In the genomic region with DNA sequence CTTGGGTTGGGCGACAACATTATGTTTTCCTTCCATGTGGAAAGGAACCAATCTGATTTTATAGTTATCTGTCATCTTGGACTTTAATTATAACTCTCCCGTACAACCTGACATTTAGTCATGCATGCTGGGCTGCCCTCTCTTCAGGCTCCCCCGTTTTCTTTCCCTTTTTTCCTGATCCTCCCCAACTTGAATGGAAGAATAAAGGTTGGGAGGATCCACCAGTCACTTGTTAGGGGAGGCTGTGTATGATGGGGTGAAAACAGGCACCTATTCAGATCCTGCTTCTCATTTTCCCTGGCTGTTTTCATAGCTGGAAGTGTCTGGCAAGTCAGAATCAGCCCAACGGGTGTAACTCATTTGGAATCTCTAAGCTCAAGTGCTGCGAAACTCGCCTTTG, we compare ENCODE assay signal across 21 cellular contexts.
"Had no signal": no experiment of that assay in that cellular context is flagged by ENCODE, and none has a peak within 500 bp of the region (broad histone marks: within the 10 kb centered on the region; RNA-seq: fewer than 3 reads in every experiment).

No MANE protein-coding gene starts in this region.

- H3K27me3 ChIP-seq: heart left ventricle, left lung, neutrophil, testis, tibial nerve, upper lobe of right lung, vagina had no signal

- DNase-seq: effector CD4-positive, alpha-beta T cell; heart left ventricle; hippocampal formation; islet precursor cell; left lung; lower lobe of right lung; mesenchymal stem cell; naive B cell; posterior cingulate gyrus; stimulated activated CD4-positive, alpha-beta T cell treated with anti-CD3 and anti-CD28 coated beads, Interleukin-2, amount 100 ng/mL, for 24 hours; stimulated activated CD4-positive, alpha-beta T cell treated with anti-CD3 and anti-CD28 coated beads, Interleukin-4, amount 100 ng/mL, for 4 hours; stimulated activated naive B cell treated with anti-CD40 and anti-IgM and Interleukin-4, amounts not matched to agents 10 μg/mL and 1 μg/mL and 100 μg/mL, for 72 hours; stimulated activated naive CD8-positive, alpha-beta T cell treated with anti-CD3 and anti-CD28 coated beads, Interleukin-15, amount 100 ng/mL, for 72 hours; testis; upper lobe of right lung had no signal

- H3K27ac ChIP-seq: coronary artery, heart left ventricle, left lung, lower lobe of right lung, neutrophil, testis, tibial nerve, upper lobe of right lung, vagina had no signal

- ATAC-seq: esophagus mucosa; heart left ventricle; left lung; lower lobe of right lung; sciatic nerve; stimulated activated naive B cell treated with anti-CD40 and anti-IgM and Interleukin-4, amounts not matched to agents 10 μg/mL and 1 μg/mL and 100 μg/mL, for 72 hours; stimulated activated naive CD8-positive, alpha-beta T cell treated with anti-CD3 and anti-CD28 coated beads, Interleukin-15, amount 100 ng/mL, for 72 hours; upper lobe of right lung had no signal

- H3K9me3 ChIP-seq: heart left ventricle, left lung, lower lobe of right lung, neutrophil, testis, tibial nerve, upper lobe of right lung, vagina had no signal

- H3K36me3 ChIP-seq: heart left ventricle, left lung, lower lobe of right lung, neutrophil, tibial nerve, upper lobe of right lung, vagina had no signal

- H3K4me1 ChIP-seq: heart left ventricle, left lung, lower lobe of right lung, testis, tibial nerve, upper lobe of right lung, vagina had no signal

- H3K4me3 ChIP-seq: coronary artery, heart left ventricle, left lung, lower lobe of right lung, testis, tibial nerve, upper lobe of right lung, vagina had no signal
